In genomic region chr7:1698951-1699350, GRCh38 we compare ENCODE assay signal across 28 cellular contexts.
"Had no signal": no experiment of that assay in that cellular context is flagged by ENCODE, and none has a peak within 500 bp of the region (broad histone marks: within the 10 kb centered on the region; RNA-seq: fewer than 3 reads in every experiment).

No MANE protein-coding gene starts in this region.

- H3K36me3 Mint-ChIP-seq: naive B cell, type B pancreatic cell had no signal

- H3K4me1 Mint-ChIP-seq: naive B cell; stimulated activated naive CD8-positive, alpha-beta T cell treated with anti-CD3 and anti-CD28 coated beads, Interleukin-15, amount 100 ng/mL, for 72 hours had no signal

- H3K9me3 ChIP-seq: neutrophil had no signal

- H3K4me3 Mint-ChIP-seq: mesothelial cell of epicardium; naive B cell; natural killer cell treated with Interleukin-12 subunit alpha and Interleukin-12 subunit beta and Interleukin-15 and Interleukin-18, amount 100 ng/mL, for 72 hours; neural crest cell; stimulated activated naive CD8-positive, alpha-beta T cell treated with anti-CD3 and anti-CD28 coated beads, Interleukin-15, amount 100 ng/mL, for 72 hours; type B pancreatic cell had no signal

- ATAC-seq: gastroesophageal sphincter; heart right ventricle; left colon; left ventricle myocardium superior; lower lobe of right lung; mucosa of descending colon; natural killer cell treated with Interleukin-12 subunit alpha and Interleukin-12 subunit beta and Interleukin-15 and Interleukin-18, amount 100 ng/mL, for 72 hours; right lobe of liver; stimulated activated naive CD8-positive, alpha-beta T cell treated with anti-CD3 and anti-CD28 coated beads, Interleukin-15, amount 100 ng/mL, for 72 hours had no signal

- H3K36me3 ChIP-seq: gastroesophageal sphincter, heart right ventricle, lower lobe of right lung, neutrophil, right lobe of liver, tibial artery, uterus had no signal

- H3K4me1 ChIP-seq: gastroesophageal sphincter, lower lobe of right lung, parathyroid adenoma, right lobe of liver, tibial artery, uterus had no signal

- H3K4me3 ChIP-seq: coronary artery, gastroesophageal sphincter, heart right ventricle, lower lobe of right lung, mucosa of descending colon, right lobe of liver, tibial artery, uterus had no signal

- H3K9me3 Mint-ChIP-seq: natural killer cell treated with Interleukin-12 subunit alpha and Interleukin-12 subunit beta and Interleukin-15 and Interleukin-18, amount 100 ng/mL, for 72 hours had no signal

- H3K27me3 ChIP-seq: right lobe of liver, uterus had no signal

- H3K27ac Mint-ChIP-seq: mesothelial cell of epicardium; naive B cell; natural killer cell treated with Interleukin-12 subunit alpha and Interleukin-12 subunit beta and Interleukin-15 and Interleukin-18, amount 100 ng/mL, for 72 hours; progenitor cell of endocrine pancreas; type B pancreatic cell had no signal

- DNase-seq: effector CD4-positive, alpha-beta T cell; foreskin fibroblast; glutamatergic neuron; heart right ventricle; hippocampal formation; left colon; left ventricle myocardium superior; lower lobe of right lung; mucosa of descending colon; naive B cell; small intestine; stimulated activated CD4-positive, alpha-beta T cell treated with anti-CD3 and anti-CD28 coated beads, Interleukin-15, amount 100 ng/mL, for 24 hours; stimulated activated CD4-positive, alpha-beta T cell treated with anti-CD3 and anti-CD28 coated beads, Interleukin-4, amount 100 ng/mL, for 1 hour; stimulated activated CD8-positive, alpha-beta memory T cell treated with anti-CD3 and anti-CD28 coated beads, Interleukin-4, amount 100 ng/mL, for 48 hours; stimulated activated naive CD4-positive, alpha-beta T cell; tibial artery; uterus had no signal

- H3K27ac ChIP-seq: coronary artery, gastroesophageal sphincter, heart right ventricle, lower lobe of right lung, neutrophil, parathyroid adenoma, right lobe of liver, tibial artery, uterus had no signal
